In the genomic region with DNA sequence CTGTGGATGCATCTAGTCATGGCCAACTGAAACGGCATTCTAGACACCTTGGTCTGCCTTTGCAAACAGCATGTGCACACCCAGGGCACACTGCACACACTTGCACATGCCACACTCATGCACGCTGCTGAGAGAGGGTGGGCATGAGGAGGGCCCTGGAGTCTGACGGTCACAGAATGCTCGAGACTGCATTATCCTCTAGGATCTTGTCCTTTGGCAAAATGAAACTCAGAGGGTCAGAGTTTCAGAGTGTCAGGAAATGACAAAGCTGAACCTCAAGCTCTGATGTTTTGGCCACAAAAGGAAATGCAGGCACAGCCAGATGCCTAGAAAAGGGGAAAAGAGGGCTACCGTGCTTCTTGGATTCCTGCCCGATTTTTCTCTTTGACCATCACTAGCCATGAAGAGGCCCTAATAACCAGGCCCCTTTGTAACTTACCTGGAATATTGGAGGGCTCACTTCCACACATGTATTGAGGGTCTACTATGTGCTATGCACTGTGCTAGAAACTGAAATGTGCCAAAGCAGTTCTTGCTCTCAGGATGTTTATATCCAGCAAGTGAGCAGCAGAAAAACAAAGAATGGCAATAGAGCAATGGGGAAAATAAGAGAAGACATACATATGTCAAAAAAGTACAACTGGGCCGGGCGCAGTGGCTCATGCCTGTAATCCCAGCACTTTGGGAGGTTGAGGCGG, we compare ENCODE assay signal across 11 cellular contexts.
DNase-seq lines count a peak whose midpoint lies in the region; ATAC-seq and TF ChIP-seq lines count a peak whose summit lies in the region.
"Had no signal": no experiment of that assay in that cellular context is flagged by ENCODE, and none has a peak within 500 bp of the region (broad histone marks: within the 10 kb centered on the region; RNA-seq: fewer than 3 reads in every experiment).

No MANE protein-coding gene starts in this region.

- H3K27ac Mint-ChIP-seq in activated CD4-positive, alpha-beta T cell treated with anti-CD3 and anti-CD28 coated beads for 36 hours = peak overlapping the region; percentile 77
- H3K27ac Mint-ChIP-seq in stimulated activated effector memory CD8-positive, alpha-beta T cell treated with anti-CD3 and anti-CD28 coated beads, Interleukin-12 subunit alpha, Interleukin-12 subunit beta, amount 100 ng/mL, for 72 hours = peak overlapping the region; percentile 70

- H3K27ac ChIP-seq in Peyer's patch (peak overlapping the region in 3 of 4 donors; percentile 65 to 91 (median 68)), epithelial cell of prostate (peak overlapping the region; percentile 52), mesendoderm (ENCODE audit: low read depth, low read length) (no peak overlapping the region)
- H3K27ac ChIP-seq: testis had no signal

- H3K23ac ChIP-seq in mesendoderm (ENCODE audit: low read length) = no peak overlapping the region

- no CpG with 5 or more reads among the region's 9 CpGs for WGBS in mesendoderm (ENCODE audit: extremely low coverage, insufficient coverage, low lambda C conversion rate)

- CTCF ChIA-PET in activated CD4-positive, alpha-beta T cell treated with anti-CD3 and anti-CD28 coated beads for 36 hours (lab: Charles Lee) = interaction anchor here (0.7 kb wide), 1 partner anchor 41 kb away, joined by 3 read pairs; no protein-coding TSS in a partner anchor

- ATAC-seq in activated CD4-positive, alpha-beta T cell treated with anti-CD3 and anti-CD28 coated beads for 36 hours = no peak
- ATAC-seq in stimulated activated effector memory CD8-positive, alpha-beta T cell treated with anti-CD3 and anti-CD28 coated beads, Interleukin-12 subunit alpha, Interleukin-12 subunit beta, amount 100 ng/mL, for 72 hours = peak; percentile 62

- H4K5ac ChIP-seq in mesendoderm (ENCODE audit: low read length) = no peak overlapping the region

- no peak overlapping the region for H2BK15ac ChIP-seq in mesendoderm (replicated peaks; ENCODE audit: low read depth)

- no peak for TF ChIP-seq POLR2A in Peyer's patch (IDR thresholded peaks at IDR 0.05)

- no peak overlapping the region for H3K56ac ChIP-seq in mesendoderm (ENCODE audit: low read length)

- no peaks in the 10 kb centered on the region for H3K79me2 ChIP-seq in mesendoderm (ENCODE audit: control insufficient read depth, insufficient read depth, low read length)

- H3K4me3 ChIP-seq in Peyer's patch (no peak overlapping the region), mesendoderm (ENCODE audit: low read length) (no peak overlapping the region)
- H3K4me3 ChIP-seq: testis had no signal

- no peak overlapping the region for H3K18ac ChIP-seq in mesendoderm (ENCODE audit: low read length)

- no peaks in the 10 kb centered on the region for H3K9me3 ChIP-seq in Peyer's patch
- H3K9me3 ChIP-seq: testis had no signal

- no peaks in the 10 kb centered on the region for H3K27me3 Mint-ChIP-seq in activated CD4-positive, alpha-beta T cell treated with anti-CD3 and anti-CD28 coated beads for 36 hours

- H3K9me3 Mint-ChIP-seq in activated CD4-positive, alpha-beta T cell treated with anti-CD3 and anti-CD28 coated beads for 36 hours (ENCODE audit: low read depth) = no peaks in the 10 kb centered on the region
- no peaks in the 10 kb centered on the region for H3K9me3 Mint-ChIP-seq in stimulated activated effector memory CD8-positive, alpha-beta T cell treated with anti-CD3 and anti-CD28 coated beads, Interleukin-12 subunit alpha, Interleukin-12 subunit beta, amount 100 ng/mL, for 72 hours

- H3K36me3 ChIP-seq in Peyer's patch = no peaks in the 10 kb centered on the region
- H3K36me3 ChIP-seq in mesendoderm (ENCODE audit: control insufficient read depth, insufficient read depth, low read length) = no peaks in the 10 kb centered on the region

- H3K27me3 ChIP-seq in Peyer's patch (no peaks in the 10 kb centered on the region), mesendoderm (ENCODE audit: insufficient read depth, low read length, poor library complexity) (no peaks in the 10 kb centered on the region)
- H3K27me3 ChIP-seq: testis had no signal

- no peak overlapping the region for H3K4me3 Mint-ChIP-seq in activated CD4-positive, alpha-beta T cell treated with anti-CD3 and anti-CD28 coated beads for 36 hours
- peak overlapping the region; percentile 9 for H3K4me3 Mint-ChIP-seq in stimulated activated effector memory CD8-positive, alpha-beta T cell treated with anti-CD3 and anti-CD28 coated beads, Interleukin-12 subunit alpha, Interleukin-12 subunit beta, amount 100 ng/mL, for 72 hours

- no peak overlapping the region for H3K9ac ChIP-seq in mesendoderm (ENCODE audit: low read length)

- no peak overlapping the region for H3K4ac ChIP-seq in mesendoderm (ENCODE audit: low read depth, low read length)

- TF ChIP-seq CTCF in Peyer's patch (IDR thresholded peaks at IDR 0.05) (no peak), GM20000 (IDR thresholded peaks at IDR 0.05; ENCODE audit: extremely low read depth, missing control alignments) (no peak)

- H2BK5ac ChIP-seq in mesendoderm (ENCODE audit: low read length) = no peak overlapping the region

- H4K8ac ChIP-seq in mesendoderm (ENCODE audit: low read depth, low read length) = no peak overlapping the region

- no peak overlapping the region for H3K4me2 ChIP-seq in mesendoderm (ENCODE audit: low read length)

- POLR2A ChIA-PET in activated CD4-positive, alpha-beta T cell treated with anti-CD3 and anti-CD28 coated beads for 36 hours (lab: Charles Lee) = no interaction called here

- peaks cover 21% of the 10 kb centered on the region for H3K4me1 Mint-ChIP-seq in activated CD4-positive, alpha-beta T cell treated with anti-CD3 and anti-CD28 coated beads for 36 hours
- peaks cover 26% of the 10 kb centered on the region for H3K4me1 Mint-ChIP-seq in stimulated activated effector memory CD8-positive, alpha-beta T cell treated with anti-CD3 and anti-CD28 coated beads, Interleukin-12 subunit alpha, Interleukin-12 subunit beta, amount 100 ng/mL, for 72 hours

- H2BK120ac ChIP-seq in mesendoderm (ENCODE audit: low read depth, low read length) = no peak overlapping the region

- no peaks in the 10 kb centered on the region for H3K79me1 ChIP-seq in mesendoderm (ENCODE audit: low read length)

- no peak for DNase-seq in activated CD4-positive, alpha-beta T cell treated with anti-CD3 and anti-CD28 coated beads for 36 hours
- DNase-seq in activated CD4-positive, alpha-beta T cell treated with anti-CD3 and anti-CD28 coated beads, Interleukin-2, amount 50 U/mL, for 48 hours = no peak
- DNase-seq in Peyer's patch = peak in 2 of 3 donors; percentile 23 to 39
- DNase-seq in epithelial cell of prostate (ENCODE audit: low read depth, low spot score) = no peak
- no peak for DNase-seq in stimulated activated effector memory CD8-positive, alpha-beta T cell treated with anti-CD3 and anti-CD28 coated beads, Interleukin-12 subunit alpha, Interleukin-12 subunit beta, amount 100 ng/mL, for 72 hours (ENCODE audit: low spot score in 2 of 2)
- DNase-seq in GM20000 (ENCODE audit: low spot score) = no peak
- DNase-seq in mesendoderm = no peak
- DNase-seq in 8988T = no peak
- DNase-seq: aorta, NCI-H226, testis had no signal

- intact Hi-C loops in activated CD4-positive, alpha-beta T cell treated with anti-CD3 and anti-CD28 coated beads for 36 hours (cut with DNase I, micrococcal nuclease) = no loop called here

- H3K4me1 ChIP-seq in Peyer's patch = peaks cover 0 to 49% (median 13%) of the 10 kb centered on the region in 4 donors
- H3K4me1 ChIP-seq in mesendoderm (ENCODE audit: control insufficient read depth, low read depth, low read length) = peaks cover 5% of the 10 kb centered on the region

- no peaks in the 10 kb centered on the region for H3K36me3 Mint-ChIP-seq in activated CD4-positive, alpha-beta T cell treated with anti-CD3 and anti-CD28 coated beads for 36 hours (ENCODE audit: low read depth)
- H3K36me3 Mint-ChIP-seq in stimulated activated effector memory CD8-positive, alpha-beta T cell treated with anti-CD3 and anti-CD28 coated beads, Interleukin-12 subunit alpha, Interleukin-12 subunit beta, amount 100 ng/mL, for 72 hours = peaks cover 5% of the 10 kb centered on the region

- no peak overlapping the region for H2AK5ac ChIP-seq in mesendoderm (ENCODE audit: low read length)

Comparison
In these comparisons a context has a peak if more than half of its experiments do, and no peak if none do; other contexts are left out.
1. DNase-seq: peak in Peyer's patch (2 of 3); none in activated CD4-positive, alpha-beta T cell treated with anti-CD3 and anti-CD28 coated beads for 36 hours (single experiment), activated CD4-positive, alpha-beta T cell treated with anti-CD3 and anti-CD28 coated beads, Interleukin-2, amount 50 U/mL, for 48 hours (0 of 2), epithelial cell of prostate (single experiment), stimulated activated effector memory CD8-positive, alpha-beta T cell treated with anti-CD3 and anti-CD28 coated beads, Interleukin-12 subunit alpha, Interleukin-12 subunit beta, amount 100 ng/mL, for 72 hours (0 of 2), GM20000 (single experiment), mesendoderm (single experiment) and 8988T (single experiment).